Comparison of ENCODE assay signal across 17 cellular contexts in the genomic region with DNA sequence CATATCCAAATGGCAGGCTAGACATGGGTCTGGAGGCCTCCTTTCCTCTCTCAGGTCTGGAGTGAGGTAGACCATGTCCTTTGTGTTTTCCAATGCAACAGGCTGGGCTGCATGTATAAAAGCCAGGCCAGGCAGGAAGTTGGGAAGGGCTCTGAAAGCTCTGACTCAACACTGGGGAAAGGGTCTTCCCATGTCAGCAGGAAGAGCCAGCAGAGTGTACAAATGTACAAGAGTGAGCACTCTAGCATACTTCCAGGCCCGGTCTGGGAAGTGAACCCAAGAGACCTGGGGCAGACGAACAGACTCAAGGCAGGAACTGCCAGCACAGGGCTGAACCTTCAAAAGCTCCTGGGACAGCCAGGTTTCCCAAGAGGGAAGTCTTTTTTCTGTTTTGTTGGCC. TPM values are rescaled to one million over a fixed set of nuclear protein-coding genes. Genes with fewer than 3 reads are reported as not detected.
DNase-seq lines count a peak whose midpoint lies in the region; ATAC-seq and TF ChIP-seq lines count a peak whose summit lies in the region.
"Had no signal": no experiment of that assay in that cellular context is flagged by ENCODE, and none has a peak within 500 bp of the region (broad histone marks: within the 10 kb centered on the region; RNA-seq: fewer than 3 reads in every experiment).

No MANE protein-coding gene starts in this region.

- CTCF ChIA-PET in activated CD4-positive, alpha-beta T cell treated with anti-CD3 and anti-CD28 coated beads for 36 hours (lab: Charles Lee) = interaction anchor here (0.8 to 4.1 kb wide), 4 partner anchors 9 to 133 kb away, joined by 3 to 28 read pairs (median 5); no protein-coding TSS in a partner anchor

- H3K4me3 ChIP-seq in fibroblast of lung (replicated peaks in 1 of 4; ENCODE audit: control extremely low read depth in 1 of 4, insufficient read depth in 1 of 4, low read depth in 3 of 4, low read length in 4 of 4) = no peak overlapping the region
- H3K4me3 ChIP-seq: breast epithelium, esophagus muscularis mucosa, skin epidermis had no signal

- H2AFZ ChIP-seq in fibroblast of lung (ENCODE audit: low read length) = no peak overlapping the region

- no peak for ATAC-seq in activated CD4-positive, alpha-beta T cell treated with anti-CD3 and anti-CD28 coated beads for 36 hours
- ATAC-seq in GM19467 (IDR thresholded peaks at IDR 0.05; ENCODE audit: unreplicated experiment) = no peak

- H3K9ac ChIP-seq in fibroblast of lung (ENCODE audit: insufficient read depth, low read length) = no peak overlapping the region

- peak overlapping the region; percentile 76 for H3K27ac Mint-ChIP-seq in osteocyte (ENCODE audit: unreplicated experiment)
- no peak overlapping the region for H3K27ac Mint-ChIP-seq in activated CD4-positive, alpha-beta T cell treated with anti-CD3 and anti-CD28 coated beads for 36 hours

- H3K9me3 ChIP-seq in fibroblast of lung (ENCODE audit: control insufficient read depth, insufficient read depth, low read depth, low read length) = no peaks in the 10 kb centered on the region
- H3K9me3 ChIP-seq: breast epithelium, esophagus muscularis mucosa had no signal

- H3K4me1 Mint-ChIP-seq in osteocyte (ENCODE audit: unreplicated experiment) = peaks cover 11% of the 10 kb centered on the region
- peaks cover 20% of the 10 kb centered on the region for H3K4me1 Mint-ChIP-seq in activated CD4-positive, alpha-beta T cell treated with anti-CD3 and anti-CD28 coated beads for 36 hours

- TF ChIP-seq CTCF in fibroblast of lung (conservative IDR thresholded peaks at IDR 0.05 in 1 of 2, IDR thresholded peaks at IDR 0.05 in 1 of 2; ENCODE audit: low read depth in 1 of 2, low read length in 2 of 2) (no peak), osteocyte (IDR thresholded peaks at IDR 0.05) (no peak)

- H3K27me3 ChIP-seq in fibroblast of lung (ENCODE audit: control insufficient read depth, insufficient read depth, low read length) = no peaks in the 10 kb centered on the region
- H3K27me3 ChIP-seq: breast epithelium, esophagus muscularis mucosa had no signal

- no peaks in the 10 kb centered on the region for H3K9me3 Mint-ChIP-seq in osteocyte (ENCODE audit: unreplicated experiment)
- no peaks in the 10 kb centered on the region for H3K9me3 Mint-ChIP-seq in activated CD4-positive, alpha-beta T cell treated with anti-CD3 and anti-CD28 coated beads for 36 hours (ENCODE audit: low read depth)
- H3K9me3 Mint-ChIP-seq: naive B cell had no signal

- no peaks in the 10 kb centered on the region for H3K79me2 ChIP-seq in fibroblast of lung (ENCODE audit: control insufficient read depth, insufficient read depth, low read length)

- intact Hi-C loops in activated CD4-positive, alpha-beta T cell treated with anti-CD3 and anti-CD28 coated beads for 36 hours (cut with DNase I, micrococcal nuclease) = loop anchor here in 1 of 2 experiments (2.0 kb wide), 2 partner anchors 37 to 219 kb away; no protein-coding TSS in a partner anchor

- H4K20me1 ChIP-seq in fibroblast of lung (ENCODE audit: control insufficient read depth, extremely low read depth, insufficient read depth, low read length) = no peaks in the 10 kb centered on the region

- H3K36me3 ChIP-seq in fibroblast of lung (ENCODE audit: control insufficient read depth, insufficient read depth, low read length) = no peaks in the 10 kb centered on the region
- H3K36me3 ChIP-seq: breast epithelium had no signal

- no peak overlapping the region for H3K4me3 Mint-ChIP-seq in osteocyte (ENCODE audit: unreplicated experiment)
- H3K4me3 Mint-ChIP-seq in activated CD4-positive, alpha-beta T cell treated with anti-CD3 and anti-CD28 coated beads for 36 hours = no peak overlapping the region
- H3K4me3 Mint-ChIP-seq: naive B cell had no signal

- H3K27me3 Mint-ChIP-seq in osteocyte (ENCODE audit: unreplicated experiment) = no peaks in the 10 kb centered on the region
- no peaks in the 10 kb centered on the region for H3K27me3 Mint-ChIP-seq in activated CD4-positive, alpha-beta T cell treated with anti-CD3 and anti-CD28 coated beads for 36 hours
- H3K27me3 Mint-ChIP-seq: naive B cell had no signal

- no peak overlapping the region for H3K27ac ChIP-seq in fibroblast of lung (ENCODE audit: insufficient read depth, low read length)
- H3K27ac ChIP-seq: C4-2B, esophagus muscularis mucosa had no signal

- H3K4me2 ChIP-seq in fibroblast of lung (ENCODE audit: extremely low read depth, insufficient read depth, low read length) = no peak overlapping the region

- DNase-seq in ELF-1 (ENCODE audit: low read depth, low spot score) = peak; percentile 11
- DNase-seq in RPMI7951 (ENCODE audit: low read depth) = peak; percentile 24
- peak; percentile 59 to 60 for DNase-seq in fibroblast of lung (ENCODE audit: low read depth in 2 of 2)
- DNase-seq in osteocyte (ENCODE audit: extremely low spot score, unreplicated experiment) = no peak
- no peak for DNase-seq in NCI-H226
- no peak for DNase-seq in stimulated activated CD4-positive, alpha-beta T cell treated with anti-CD3 and anti-CD28 coated beads, Interleukin-4, amount 100 ng/mL, for 24 hours
- DNase-seq in activated CD4-positive, alpha-beta T cell treated with anti-CD3 and anti-CD28 coated beads for 36 hours = no peak
- DNase-seq: GOT3, MV-4-11, naive B cell, substantia nigra had no signal

- peaks cover 2% of the 10 kb centered on the region for H3K36me3 Mint-ChIP-seq in osteocyte (ENCODE audit: unreplicated experiment)
- H3K36me3 Mint-ChIP-seq in activated CD4-positive, alpha-beta T cell treated with anti-CD3 and anti-CD28 coated beads for 36 hours (ENCODE audit: low read depth) = peaks cover 6% of the 10 kb centered on the region
- H3K36me3 Mint-ChIP-seq: naive B cell had no signal

- POLR2A ChIA-PET in activated CD4-positive, alpha-beta T cell treated with anti-CD3 and anti-CD28 coated beads for 36 hours (lab: Charles Lee) = no interaction called here

- H3K4me1 ChIP-seq in fibroblast of lung (ENCODE audit: control insufficient read depth, extremely low read depth, insufficient read depth, low read length) = no peaks in the 10 kb centered on the region
- H3K4me1 ChIP-seq: breast epithelium had no signal

RNA-seq across cellular contexts. Expression of a gene that starts 7.0 kb away (rescaled TPM):
- total RNA-seq in RPMI7951 (2014; rRNA removed; shearing (Covaris generic)) = 13.3 and 14.0 TPM in 2 replicates
- total RNA-seq in fibroblast of lung = 10.3 and 12.6 TPM in 2 replicates
- 11.6 and 14.7 TPM in 2 replicates for polyA plus RNA-seq in fibroblast of lung
- 17.1 and 18.8 TPM in 2 replicates for polyA plus RNA-seq in fibroblast of lung (2012)
- 10.9 and 25.0 TPM in 2 replicates for polyA minus RNA-seq in fibroblast of lung (ENCODE audit: low replicate concordance)
- total RNA-seq in osteocyte = 21.8 and 26.6 TPM in 2 replicates
- 10 to 100 TPM; 32.9 to 40.3 TPM for total RNA-seq in activated CD4-positive, alpha-beta T cell treated with anti-CD3 and anti-CD28 coated beads for 36 hours

RNA-seq across cellular contexts. Expression of a gene that starts 7.3 kb away (rescaled TPM):
- total RNA-seq in RPMI7951 (2014; rRNA removed; shearing (Covaris generic)) = 4.9 and 6.0 TPM in 2 replicates
- total RNA-seq in fibroblast of lung = 7.2 and 10.2 TPM in 2 replicates
- polyA plus RNA-seq in fibroblast of lung = 9.0 TPM in 2 replicates
- polyA plus RNA-seq in fibroblast of lung (2012) = 6.8 and 7.6 TPM in 2 replicates
- 13.8 and 14.8 TPM in 2 replicates for polyA minus RNA-seq in fibroblast of lung (ENCODE audit: low replicate concordance)
- total RNA-seq in osteocyte = 9.2 and 12.9 TPM in 2 replicates
- total RNA-seq in activated CD4-positive, alpha-beta T cell treated with anti-CD3 and anti-CD28 coated beads for 36 hours = 1 to 10 TPM; 6.7 to 7.7 TPM

RNA-seq across cellular contexts. Expression of a gene that starts 55.8 kb away (rescaled TPM):
- total RNA-seq in RPMI7951 (2014; rRNA removed; shearing (Covaris generic)) = 25.7 and 45.5 TPM in 2 replicates
- total RNA-seq in fibroblast of lung = 25.7 and 30.1 TPM in 2 replicates
- polyA plus RNA-seq in fibroblast of lung = 26.7 and 32.2 TPM in 2 replicates
- polyA plus RNA-seq in fibroblast of lung (2012) = 29.6 and 33.8 TPM in 2 replicates
- 56.4 and 67.3 TPM in 2 replicates for polyA minus RNA-seq in fibroblast of lung (ENCODE audit: low replicate concordance)
- total RNA-seq in osteocyte = 40.8 and 41.2 TPM in 2 replicates
- total RNA-seq in activated CD4-positive, alpha-beta T cell treated with anti-CD3 and anti-CD28 coated beads for 36 hours = 10 to 100 TPM; 42.5 to 45.6 TPM

RNA-seq across cellular contexts. Expression of a gene that starts 59.3 kb away (rescaled TPM):
- total RNA-seq in RPMI7951 (2014; rRNA removed; shearing (Covaris generic)) = 0.59 and 2.2 TPM in 2 replicates
- total RNA-seq in fibroblast of lung (0.26 and 0.33 TPM in 2 replicates), osteocyte (2.1 and 2.9 TPM in 2 replicates)
- polyA plus RNA-seq in fibroblast of lung = 0.27 and 0.37 TPM in 2 replicates
- polyA plus RNA-seq in fibroblast of lung (2012) = 1.1 and 1.6 TPM in 2 replicates
- polyA minus RNA-seq in fibroblast of lung (ENCODE audit: low replicate concordance) = not detected in 2 replicates
- total RNA-seq in activated CD4-positive, alpha-beta T cell treated with anti-CD3 and anti-CD28 coated beads for 36 hours = under 1 TPM; 0.11 to 0.18 TPM
- total RNA-seq: T-helper 1 cell treated with Interleukin-12 subunit alpha and Interleukin-12 subunit beta and Interleukin-4 antibody, amounts not matched to agents 30 ng/mL and 1 ng/mL, for 36 hours had no signal

RNA-seq across cellular contexts. Expression of a gene that starts 59.8 kb away (rescaled TPM):
- total RNA-seq in RPMI7951 (2014; rRNA removed; shearing (Covaris generic)) = 16.2 and 18.5 TPM in 2 replicates
- total RNA-seq in fibroblast of lung (15.7 and 33.9 TPM in 2 replicates), osteocyte (69.7 and 69.8 TPM in 2 replicates)
- 35.9 and 47.4 TPM in 2 replicates for polyA plus RNA-seq in fibroblast of lung
- polyA plus RNA-seq in fibroblast of lung (2012) = 34.3 and 40.2 TPM in 2 replicates
- 92.9 and 100 TPM in 2 replicates for polyA minus RNA-seq in fibroblast of lung (ENCODE audit: low replicate concordance)
- 10 to 100 TPM; 11.3 to 11.9 TPM for total RNA-seq in activated CD4-positive, alpha-beta T cell treated with anti-CD3 and anti-CD28 coated beads for 36 hours

Comparison
In these comparisons a context has a peak if more than half of its experiments do, and no peak if none do; other contexts are left out.
1. DNase-seq: peak in ELF-1 (single experiment), RPMI7951 (single experiment) and fibroblast of lung (2 of 2); none in osteocyte (single experiment), NCI-H226 (single experiment), stimulated activated CD4-positive, alpha-beta T cell treated with anti-CD3 and anti-CD28 coated beads, Interleukin-4, amount 100 ng/mL, for 24 hours (single experiment) and activated CD4-positive, alpha-beta T cell treated with anti-CD3 and anti-CD28 coated beads for 36 hours (single experiment).